Comparison of ENCODE assay signal across 1 cellular context in the genomic region with DNA sequence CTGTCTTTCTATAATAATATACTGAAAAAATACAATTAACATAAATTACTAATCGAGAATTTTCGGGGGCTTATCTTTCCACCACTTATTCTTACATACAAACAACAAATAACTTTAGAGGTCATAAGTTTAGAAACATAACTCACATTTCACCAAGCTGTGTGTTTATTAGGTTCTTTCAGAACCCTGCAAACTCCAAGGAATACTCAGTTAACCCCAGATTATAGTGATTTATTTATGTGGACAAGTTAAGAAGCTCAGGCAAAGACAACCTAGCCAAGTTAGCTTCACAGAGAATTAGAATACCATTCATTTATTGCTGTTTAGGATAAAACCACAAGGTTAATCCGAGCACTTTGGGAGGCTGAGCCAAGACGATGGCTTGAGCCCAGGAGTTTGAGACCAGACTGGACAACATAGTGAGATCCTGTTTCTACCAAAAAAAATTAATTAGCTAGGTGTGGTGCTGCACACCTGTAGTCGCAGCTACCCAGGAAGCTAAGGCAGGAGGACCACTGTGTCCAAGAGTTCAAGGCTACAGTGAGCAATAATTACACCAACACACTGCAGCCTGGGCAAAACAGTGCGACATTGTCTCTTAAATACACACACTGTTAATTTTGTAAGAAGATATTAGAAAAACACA.
TF ChIP-seq lines count a peak whose summit lies in the region.

No MANE protein-coding gene starts in this region.

TF ChIP-seq in GM12878, 131 proteins besides CTCF, POLR2A, EP300 and RAD21:
- TF ChIP-seq, protein P1, sequence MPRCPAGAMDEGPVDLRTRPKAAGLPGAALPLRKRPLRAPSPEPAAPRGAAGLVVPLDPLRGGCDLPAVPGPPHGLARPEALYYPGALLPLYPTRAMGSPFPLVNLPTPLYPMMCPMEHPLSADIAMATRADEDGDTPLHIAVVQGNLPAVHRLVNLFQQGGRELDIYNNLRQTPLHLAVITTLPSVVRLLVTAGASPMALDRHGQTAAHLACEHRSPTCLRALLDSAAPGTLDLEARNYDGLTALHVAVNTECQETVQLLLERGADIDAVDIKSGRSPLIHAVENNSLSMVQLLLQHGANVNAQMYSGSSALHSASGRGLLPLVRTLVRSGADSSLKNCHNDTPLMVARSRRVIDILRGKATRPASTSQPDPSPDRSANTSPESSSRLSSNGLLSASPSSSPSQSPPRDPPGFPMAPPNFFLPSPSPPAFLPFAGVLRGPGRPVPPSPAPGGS (IDR thresholded peaks at IDR 0.05; ENCODE audit: borderline replicate concordance, insufficient read depth, low read depth, low read length, poor library complexity, severe bottlenecking): peak; percentile 15
- no peak for TF ChIP-seq ZNF207 (IDR thresholded peaks at IDR 0.05; ENCODE audit: borderline replicate concordance)
TF ChIP-seq in GM12878: peak in this region for 1.
